ENCODE assay signal across 11 cellular contexts in the genomic region with DNA sequence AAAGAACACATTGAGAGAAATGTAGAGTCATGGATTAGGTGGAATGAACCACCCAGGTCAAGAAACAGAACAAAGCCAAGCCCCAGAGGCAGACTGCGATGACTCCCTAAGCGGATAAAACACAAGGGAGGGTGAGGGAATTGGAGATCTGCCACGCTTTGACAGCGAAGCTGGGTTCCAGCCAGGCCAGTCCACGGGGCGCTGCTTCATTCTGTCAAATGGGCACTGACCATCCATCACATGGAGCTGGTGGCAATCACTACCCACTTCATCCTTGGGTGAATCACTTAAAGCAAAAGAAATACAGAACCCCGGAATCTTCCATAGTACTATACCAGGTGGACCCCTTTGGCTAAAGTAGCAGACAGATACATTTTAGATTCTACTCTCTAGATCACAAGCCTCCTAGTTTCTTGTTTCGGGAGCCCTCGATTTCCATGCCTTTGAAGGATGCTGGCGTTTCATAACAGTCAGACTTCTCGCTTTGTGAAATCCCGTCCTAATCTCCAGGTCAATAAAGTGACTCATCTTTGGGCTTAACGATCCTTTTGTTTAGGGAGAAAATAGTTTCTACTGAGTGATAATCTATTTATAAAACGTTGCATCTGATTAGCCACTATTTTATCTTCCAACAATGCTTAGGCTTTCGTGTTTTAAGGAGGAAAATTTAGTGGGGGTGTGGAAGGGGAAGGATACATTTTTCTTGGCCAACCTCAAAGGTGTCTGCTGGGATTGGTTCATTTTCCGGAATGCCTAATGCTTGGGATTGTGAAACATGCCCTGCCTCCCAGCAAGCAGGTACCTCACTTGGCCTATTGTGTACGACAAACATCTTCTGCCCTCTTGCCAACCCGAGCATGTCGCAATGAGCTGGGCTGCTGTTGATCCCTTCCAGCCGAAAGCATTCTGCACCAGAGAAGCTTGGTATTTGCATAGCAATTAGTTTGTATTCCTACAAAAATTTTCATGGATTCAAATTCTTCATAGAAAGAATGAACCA. TPM values are rescaled to one million over a fixed set of nuclear protein-coding genes. Genes with fewer than 3 reads are reported as not detected.
A peak's percentile ranks its signal among the peaks of the same experiment; 100 is the strongest.
DNase-seq lines count a peak whose midpoint lies in the region; ATAC-seq and TF ChIP-seq lines count a peak whose summit lies in the region.
"Had no signal": no experiment of that assay in that cellular context is flagged by ENCODE, and none has a peak within 500 bp of the region (broad histone marks: within the 10 kb centered on the region; RNA-seq: fewer than 3 reads in every experiment).

No MANE protein-coding gene starts in this region.

- 32 to 34% methylated on average over 20 of the region's 20 CpGs for WGBS in lower leg skin, 2 donors
- 50 to 52% methylated on average over 20 of the region's 20 CpGs for WGBS in aorta, 2 donors
- WGBS in testis, 2 donors: 84 to 88% methylated on average over 20 of the region's 20 CpGs

- TF ChIP-seq POLR2A in lower leg skin (IDR thresholded peaks at IDR 0.05) (no peak), testis (IDR thresholded peaks at IDR 0.05) (no peak)

- H3K4me1 ChIP-seq in aorta (ENCODE audit: control insufficient read depth in 1 of 2, insufficient read depth in 2 of 2, low read length in 2 of 2) (peaks cover 0 to 4% of the 10 kb centered on the region in 2 donors), testis (peaks cover 11% of the 10 kb centered on the region)
- H3K4me1 ChIP-seq: BE2C had no signal

- H3K27ac ChIP-seq in aorta (ENCODE audit: low read depth in 1 of 2, low read length in 2 of 2) (no peak overlapping the region), testis (peak overlapping the region in 1 of 2 donors; percentile 2)

- H3K9me3 Mint-ChIP-seq in MCF 10A (ENCODE audit: unreplicated experiment): no peaks in the 10 kb centered on the region

- H3K27ac Mint-ChIP-seq in MCF 10A (ENCODE audit: low read depth, unreplicated experiment): peak overlapping the region; percentile 73

- peaks cover 26% of the 10 kb centered on the region for H3K4me1 Mint-ChIP-seq in MCF 10A (ENCODE audit: insufficient read depth, unreplicated experiment)

- no peak for TF ChIP-seq CTCF in MCF 10A (IDR thresholded peaks at IDR 0.05; ENCODE audit: unreplicated experiment)
- TF ChIP-seq CTCF in lower leg skin (IDR thresholded peaks at IDR 0.05): no peak
- TF ChIP-seq CTCF in testis (IDR thresholded peaks at IDR 0.05): no peak

- H3K36me3 Mint-ChIP-seq in MCF 10A (ENCODE audit: insufficient read depth, unreplicated experiment): no peaks in the 10 kb centered on the region

- H3K27me3 ChIP-seq in aorta (ENCODE audit: control insufficient read depth in 1 of 2, insufficient read depth in 2 of 2, low read length in 1 of 2) (no peaks in the 10 kb centered on the region), testis (no peaks in the 10 kb centered on the region)

- intact Hi-C loops in cardiac septum (cut with DNase I) (no loop called here), left ventricle myocardium superior (cut with micrococcal nuclease) (no loop called here), MCF 10A (cut with micrococcal nuclease) (loop anchor here (1.0 to 2.0 kb wide), 2 partner anchors 20 to 44 kb away; a partner anchor contains a TSS), lower leg skin (cut with DNase I; ENCODE audit: low total_unique reads) (no loop called here), aorta (cut with DNase I) (no loop called here), testis (cut with DNase I; ENCODE audit: low total_unique reads) (no loop called here)

- DNase-seq in cardiac septum (ENCODE audit: low spot score) (peak; percentile 79), left ventricle myocardium superior (no peak), MCF 10A (ENCODE audit: unreplicated experiment) (peak; percentile 97), lower leg skin (ENCODE audit: low spot score in 2 of 2) (peak; percentile 74 to 92), aorta (no peak), testis (no peak)
- DNase-seq in activated CD4-positive, alpha-beta T cell treated with anti-CD3 and anti-CD28 coated beads for 48 hours: no peak
- DNase-seq: BE2C; effector CD4-positive, alpha-beta T cell; KG1 had no signal

- no TSS peak for BruUV-seq in MCF 10A (replicated peaks; lab: Mats Ljungman, UMichigan)

- peak overlapping the region; percentile 60 for H3K4me3 Mint-ChIP-seq in MCF 10A (ENCODE audit: unreplicated experiment)

- peaks cover 10% of the 10 kb centered on the region for H3K27me3 Mint-ChIP-seq in MCF 10A (ENCODE audit: insufficient read depth, unreplicated experiment)

- H3K4me3 ChIP-seq in lower leg skin (ENCODE audit: low read depth, poor library complexity, severe bottlenecking) (no peak overlapping the region), aorta (ENCODE audit: low read length in 2 of 2) (no peak overlapping the region), testis (no peak overlapping the region)

- POLR2A ChIA-PET in MCF 10A (lab: Yijun Ruan, JAX): interaction anchor here (0.6 to 1.4 kb wide), 11 partner anchors 13 to 725 kb away, joined by 3 to 4 read pairs (median 3); a partner anchor contains a TSS

- no peak for ATAC-seq in left ventricle myocardium superior
- ATAC-seq in aorta (ENCODE audit: low FRiP score): peak; percentile 66
- no peak for ATAC-seq in GM18870 (IDR thresholded peaks at IDR 0.05; ENCODE audit: unreplicated experiment)

- no peaks in the 10 kb centered on the region for H3K36me3 ChIP-seq in aorta (ENCODE audit: control insufficient read depth in 1 of 2, insufficient read depth in 2 of 2, low read length in 1 of 2)
- H3K36me3 ChIP-seq in testis (ENCODE audit: low read depth, missing control alignments): no peaks in the 10 kb centered on the region
- H3K36me3 ChIP-seq: BE2C had no signal

- CTCF ChIA-PET in MCF 10A (lab: Yijun Ruan, JAX): interaction anchor here (0.6 kb wide), 1 partner anchor 174 kb away, joined by 3 read pairs; no protein-coding TSS in a partner anchor

- H3K9me3 ChIP-seq in aorta (ENCODE audit: control insufficient read depth, low read length): no peaks in the 10 kb centered on the region
- H3K9me3 ChIP-seq in testis: no peaks in the 10 kb centered on the region
- H3K9me3 ChIP-seq: BE2C had no signal

RNA-seq across cellular contexts. Expression of a gene that starts 44.1 kb away (rescaled TPM):
- total RNA-seq in cardiac septum (34.4 TPM), left ventricle myocardium superior (25.6 TPM), MCF 10A (2022) (21.8 and 23.8 TPM in 2 replicates), lower leg skin (10 to 100 TPM; 27.4 to 85.5 (median 57.9) TPM), aorta (10 to 100 TPM; 50.7 to 75.5 TPM), testis (10 to 100 TPM; 58.7 to 67.5 TPM)
- polyA plus RNA-seq in aorta (1 to 10 TPM; 6.8 to 9.6 TPM), testis (ENCODE audit: insufficient read depth, low read depth, low replicate concordance) (29.0 TPM)

Comparison
In these comparisons a context has a peak if more than half of its experiments do, and no peak if none do; other contexts are left out.
1. DNase-seq: peak in cardiac septum (single experiment), MCF 10A (single experiment) and lower leg skin (2 of 2); none in left ventricle myocardium superior (single experiment), aorta (0 of 2), activated CD4-positive, alpha-beta T cell treated with anti-CD3 and anti-CD28 coated beads for 48 hours (single experiment) and testis (single experiment).